ENCODE assay signal across 11 cellular contexts in genomic region chr17:64131606-64132270, GRCh38. TPM values are rescaled to one million over a fixed set of nuclear protein-coding genes. Genes with fewer than 3 reads are reported as not detected.
A peak's percentile ranks its signal among the peaks of the same experiment; 100 is the strongest.
DNase-seq lines count a peak whose midpoint lies in the region; ATAC-seq and TF ChIP-seq lines count a peak whose summit lies in the region.
"Had no signal": no experiment of that assay in that cellular context is flagged by ENCODE, and none has a peak within 500 bp of the region (broad histone marks: within the 10 kb centered on the region; RNA-seq: fewer than 3 reads in every experiment).

No MANE protein-coding gene starts in this region.

- no peak overlapping the region for H3K4me2 ChIP-seq in DND-41 (ENCODE audit: insufficient read depth, low read length)

- TF ChIP-seq CTCF in CD14-positive monocyte (IDR thresholded peaks at IDR 0.05) (no peak), DND-41 (IDR thresholded peaks at IDR 0.05; ENCODE audit: borderline replicate concordance, extremely low read depth, low read length, poor library complexity, severe bottlenecking) (no peak), prostate gland (IDR thresholded peaks at IDR 0.05) (no peak)

- H3K27ac Mint-ChIP-seq in CD14-positive monocyte = peak overlapping the region in 4 of 7 donors; percentile 54 to 98 (median 84)
- H3K27ac Mint-ChIP-seq in activated naive CD8-positive, alpha-beta T cell = no peak overlapping the region

- H3K27me3 ChIP-seq in DND-41 (ENCODE audit: insufficient read depth, low read length, poor library complexity) (no peaks in the 10 kb centered on the region), prostate gland (replicated peaks; ENCODE audit: insufficient read depth) (no peaks in the 10 kb centered on the region)
- H3K27me3 ChIP-seq: cardiac muscle cell had no signal

- intact Hi-C loops in CD14-positive monocyte (cut with micrococcal nuclease) = loop anchor here (2.0 to 5.0 kb wide), 7 partner anchors 39 to 214 kb away; partner anchors contain the start of gene GH1 (in 2 of the 2)
- intact Hi-C loops in prostate gland (cut with DNase I) = loop anchor here (2.0 to 5.0 kb wide), 2 partner anchors 69 to 151 kb away; no protein-coding TSS in a partner anchor

- H3K27ac ChIP-seq in DND-41 (ENCODE audit: low read length) (no peak overlapping the region), prostate gland (peak overlapping the region; percentile 93 to 94)
- H3K27ac ChIP-seq: cardiac muscle cell had no signal

- no peaks in the 10 kb centered on the region for H3K9me3 ChIP-seq in DND-41 (ENCODE audit: insufficient read depth, low read length, severe bottlenecking)
- no peaks in the 10 kb centered on the region for H3K9me3 ChIP-seq in prostate gland

- WGBS in prostate gland = 59% methylated on average over 5 of the region's 5 CpGs

- TF ChIP-seq POLR2A in prostate gland (IDR thresholded peaks at IDR 0.05) = no peak

- no peaks in the 10 kb centered on the region for H3K36me3 ChIP-seq in DND-41 (ENCODE audit: insufficient read depth, low read length)
- no peaks in the 10 kb centered on the region for H3K36me3 ChIP-seq in prostate gland
- H3K36me3 ChIP-seq: cardiac muscle cell had no signal

- no peak overlapping the region for H2AFZ ChIP-seq in DND-41 (ENCODE audit: low read depth, low read length)

- no peak overlapping the region for H3K4me3 Mint-ChIP-seq in CD14-positive monocyte
- peak overlapping the region; percentile 79 for H3K4me3 Mint-ChIP-seq in activated naive CD8-positive, alpha-beta T cell

- H3K4me1 Mint-ChIP-seq in CD14-positive monocyte = peaks cover 46% of the 10 kb centered on the region
- H3K4me1 Mint-ChIP-seq in activated naive CD8-positive, alpha-beta T cell (ENCODE audit: low read depth) = peaks cover 32% of the 10 kb centered on the region

- H3K79me2 ChIP-seq in DND-41 (ENCODE audit: insufficient read depth, low read length) = peaks cover 11% of the 10 kb centered on the region

- H3K9me3 Mint-ChIP-seq in CD14-positive monocyte = no peaks in the 10 kb centered on the region
- no peaks in the 10 kb centered on the region for H3K9me3 Mint-ChIP-seq in activated naive CD8-positive, alpha-beta T cell (ENCODE audit: low read depth)

- peaks cover 20% of the 10 kb centered on the region for H3K4me1 ChIP-seq in DND-41 (ENCODE audit: insufficient read depth, low read length)
- H3K4me1 ChIP-seq in prostate gland (replicated peaks) = no peaks in the 10 kb centered on the region

- no peaks in the 10 kb centered on the region for H3K27me3 Mint-ChIP-seq in CD14-positive monocyte (ENCODE audit: low read depth in 3 of 3)
- H3K27me3 Mint-ChIP-seq in activated naive CD8-positive, alpha-beta T cell = no peaks in the 10 kb centered on the region

- H3K4me3 ChIP-seq in DND-41 (ENCODE audit: low read depth in 1 of 2, low read length in 2 of 2) = no peak overlapping the region
- no peak overlapping the region for H3K4me3 ChIP-seq in prostate gland
- H3K4me3 ChIP-seq: cardiac muscle cell had no signal

- no peak for DNase-seq in CD14-positive monocyte (ENCODE audit: low spot score)
- DNase-seq in DND-41 = no peak
- no peak for DNase-seq in prostate gland (ENCODE audit: low spot score)
- no peak for DNase-seq in NCI-H446 (lab: John Stamatoyannopoulos, UW)
- DNase-seq: activated gamma-delta T cell treated with Interleukin-2 at 50 U/mL for 16 hours, Karpas-422, NCI-H187 had no signal

- H3K36me3 Mint-ChIP-seq in CD14-positive monocyte = peaks cover 5 to 6% of the 10 kb centered on the region in 2 donors
- H3K36me3 Mint-ChIP-seq in activated naive CD8-positive, alpha-beta T cell = no peaks in the 10 kb centered on the region

- ATAC-seq in DND-41 (ENCODE audit: insufficient read depth, low read depth) (no peak), HG02610 (IDR thresholded peaks at IDR 0.05; ENCODE audit: unreplicated experiment) (no peak), GM19467 (IDR thresholded peaks at IDR 0.05; ENCODE audit: unreplicated experiment) (no peak)

- 0 out of 2 replicates have a peak overlapping the region, but pooled peaks have one; percentile 4 for H3K9ac ChIP-seq in DND-41 (ENCODE audit: low read depth, low read length)

- no peaks in the 10 kb centered on the region for H4K20me1 ChIP-seq in DND-41 (ENCODE audit: insufficient read depth, low read length)

RNA-seq across cellular contexts. Expression of gene ERN1, which starts 1.8 kb away (rescaled TPM):
- 10 to 100 TPM; 11.0 to 13.7 TPM for polyA plus RNA-seq in CD14-positive monocyte
- total RNA-seq in prostate gland = 10 to 100 TPM; 14.4 to 21.4 TPM
